In genomic region chr17:8712698-8713097, GRCh38 we compare ENCODE assay signal across 26 cellular contexts. TPM values are rescaled to one million over a fixed set of nuclear protein-coding genes. Genes with fewer than 3 reads are reported as not detected.
"Had no signal": no experiment of that assay in that cellular context is flagged by ENCODE, and none has a peak within 500 bp of the region (broad histone marks: within the 10 kb centered on the region; RNA-seq: fewer than 3 reads in every experiment).

No MANE protein-coding gene starts in this region.

- H3K36me3 ChIP-seq: esophagus muscularis mucosa, gastroesophageal sphincter, sigmoid colon, stomach, thoracic aorta, transverse colon had no signal

- H3K27me3 ChIP-seq: esophagus muscularis mucosa, gastroesophageal sphincter, sigmoid colon, stomach, transverse colon had no signal

- H3K4me3 ChIP-seq: esophagus muscularis mucosa, gastroesophageal sphincter, sigmoid colon, skin epidermis, stomach, thoracic aorta, transverse colon had no signal

- H3K9me3 ChIP-seq: esophagus muscularis mucosa, gastroesophageal sphincter, sigmoid colon, stomach, thoracic aorta, transverse colon had no signal

- ATAC-seq: gastroesophageal sphincter; left cardiac atrium; left ventricle myocardium superior; naive thymus-derived CD4-positive, alpha-beta T cell had no signal

- H3K27ac ChIP-seq: epithelial cell of prostate, esophagus muscularis mucosa, gastroesophageal sphincter, sigmoid colon, skin epidermis, stomach, transverse colon had no signal

- DNase-seq: effector memory CD4-positive, alpha-beta T cell; foreskin fibroblast; kidney; left cardiac atrium; left ventricle myocardium superior; mesendoderm; naive thymus-derived CD4-positive, alpha-beta T cell; posterior cingulate gyrus; sigmoid colon; stimulated activated CD4-positive, alpha-beta T cell treated with anti-CD3 and anti-CD28 coated beads, Interleukin-12 subunit alpha, Interleukin-12 subunit beta, amount 100 ng/mL, for 4 hours; stimulated activated naive CD4-positive, alpha-beta T cell; stomach; substantia nigra; transverse colon had no signal

RNA-seq across cellular contexts. Expression of gene CCDC42, which starts 31.9 kb away (rescaled TPM):
- total RNA-seq: chondrocyte, esophagus muscularis mucosa, gastroesophageal sphincter, kidney, left cardiac atrium, left ventricle myocardium superior, lung microvascular endothelial cell, mononuclear cell, neural crest cell, osteocyte, pulmonary artery endothelial cell, sigmoid colon, stomach, thoracic aorta, transverse colon, ureter had no signal
- polyA plus RNA-seq: naive thymus-derived CD4-positive, alpha-beta T cell; stomach had no signal

RNA-seq across cellular contexts. Expression of gene SPDYE4, which starts 45.6 kb away (rescaled TPM):
- total RNA-seq: chondrocyte, esophagus muscularis mucosa, gastroesophageal sphincter, kidney, left cardiac atrium, left ventricle myocardium superior, lung microvascular endothelial cell, mononuclear cell, neural crest cell, osteocyte, pulmonary artery endothelial cell, sigmoid colon, stomach, thoracic aorta, transverse colon, ureter had no signal
- polyA plus RNA-seq: naive thymus-derived CD4-positive, alpha-beta T cell; sigmoid colon; stomach had no signal
